Comparison of ENCODE assay signal across 8 cellular contexts in genomic region chr1:61743432-61743705, GRCh38. TPM values are rescaled to one million over a fixed set of nuclear protein-coding genes. Genes with fewer than 3 reads are reported as not detected.
DNase-seq lines count a peak whose midpoint lies in the region; ATAC-seq and TF ChIP-seq lines count a peak whose summit lies in the region.

No MANE protein-coding gene starts in this region.

- H3K4me3 ChIP-seq in heart left ventricle (peak overlapping the region; percentile 56 to 100 (median 96)), choroid plexus epithelial cell (ENCODE audit: low read depth, low read length) (peak overlapping the region; percentile 66), mucosa of stomach (ENCODE audit: low read length) (peak overlapping the region; percentile 62), uterus (peak overlapping the region; percentile 68 to 93)

- ATAC-seq in heart left ventricle = no peak
- ATAC-seq in HG02981 (IDR thresholded peaks at IDR 0.05; ENCODE audit: unreplicated experiment) = no peak

- H3K4me1 ChIP-seq in heart left ventricle = peaks cover 0 to 27% (median 10%) of the 10 kb centered on the region in 12 donors
- peaks cover 15% of the 10 kb centered on the region for H3K4me1 ChIP-seq in mucosa of stomach (ENCODE audit: control insufficient read depth, insufficient read depth, low read length)
- H3K4me1 ChIP-seq in uterus = peaks cover 0 to 4% of the 10 kb centered on the region in 2 donors

- DNase-seq in heart left ventricle (no peak), cardiac septum (ENCODE audit: low spot score) (no peak), choroid plexus epithelial cell (ENCODE audit: low read depth) (peak; percentile 1), uterus (no peak), GM03348 (ENCODE audit: low spot score) (no peak), NCI-H187 (lab: John Stamatoyannopoulos, UW) (no peak)

- H3K36me3 ChIP-seq in heart left ventricle (no peaks in the 10 kb centered on the region), mucosa of stomach (ENCODE audit: control insufficient read depth, insufficient read depth, low read length) (no peaks in the 10 kb centered on the region), uterus (no peaks in the 10 kb centered on the region)

- TF ChIP-seq CTCF in heart left ventricle (IDR thresholded peaks at IDR 0.05) = no peak
- TF ChIP-seq CTCF in choroid plexus epithelial cell (conservative IDR thresholded peaks at IDR 0.05; ENCODE audit: low read depth, low read length) = no peak
- no peak for TF ChIP-seq CTCF in uterus (IDR thresholded peaks at IDR 0.05)

- H3K9me3 ChIP-seq in heart left ventricle = no peaks in the 10 kb centered on the region
- H3K9me3 ChIP-seq in mucosa of stomach (ENCODE audit: control insufficient read depth, low read length) = no peaks in the 10 kb centered on the region
- H3K9me3 ChIP-seq in uterus = no peaks in the 10 kb centered on the region

- peak overlapping the region; percentile 89 to 99 (median 96) for H3K27ac ChIP-seq in heart left ventricle
- peak overlapping the region; percentile 94 to 98 for H3K27ac ChIP-seq in uterus

- no peaks in the 10 kb centered on the region for H3K27me3 ChIP-seq in heart left ventricle
- no peaks in the 10 kb centered on the region for H3K27me3 ChIP-seq in mucosa of stomach (ENCODE audit: control insufficient read depth, insufficient read depth, low read length)
- no peaks in the 10 kb centered on the region for H3K27me3 ChIP-seq in uterus

- intact Hi-C loops in heart left ventricle (cut with DNase I) (loop anchor here in 2 of 10 donors (2.0 to 10.0 kb wide), 2 partner anchors 19 to 689 kb away; partner anchors contain the start of gene TM2D1 (in 2 of the 2)), cardiac septum (cut with DNase I) (loop anchor here (1.0 to 5.0 kb wide), 2 partner anchors 18 to 696 kb away; partner anchors contain the start of gene TM2D1), uterus (cut with DNase I; ENCODE audit: low total_unique reads) (no loop called here)

- peak overlapping the region; percentile 98 for H3K9ac ChIP-seq in mucosa of stomach (ENCODE audit: low read length)

- no peak for TF ChIP-seq POLR2A in heart left ventricle (IDR thresholded peaks at IDR 0.05)
- TF ChIP-seq POLR2A in uterus (IDR thresholded peaks at IDR 0.05) = no peak

- 52 to 60% (median 55%) methylated on average over 5 of the region's 5 CpGs for WGBS in heart left ventricle, 4 donors

RNA-seq across cellular contexts. Expression of gene PATJ, which starts 1.1 kb away (rescaled TPM):
- total RNA-seq in heart left ventricle (100 to 1,000 TPM in 6 of 9 donors, 10 to 100 TPM in 3; 71.1 to 190 (median 114) TPM), cardiac septum (71.2 TPM), uterus (10 to 100 TPM; 10.6 to 44.8 (median 26.1) TPM)
- polyA plus RNA-seq in heart left ventricle = 10 to 100 TPM in 1 of 2 donors, 1 to 10 TPM in 1; 6.6 to 57.1 TPM

RNA-seq across cellular contexts. Expression of gene TM2D1, which starts 18.4 kb away (rescaled TPM):
- total RNA-seq in heart left ventricle = 10 to 100 TPM; 28.5 to 44.0 (median 34.4) TPM
- polyA plus RNA-seq in heart left ventricle = 10 to 100 TPM; 10.2 to 42.0 TPM
- 34.2 TPM for total RNA-seq in cardiac septum
- total RNA-seq in uterus = 100 to 1,000 TPM in 1 of 4 donors, 10 to 100 TPM in 3; 62.2 to 109 (median 87.8) TPM
